ENCODE assay signal across 16 cellular contexts in genomic region chr5:76294573-76294972, GRCh38.
DNase-seq lines count a peak whose midpoint lies in the region; ATAC-seq and TF ChIP-seq lines count a peak whose summit lies in the region.
"Had no signal": no experiment of that assay in that cellular context is flagged by ENCODE, and none has a peak within 500 bp of the region (broad histone marks: within the 10 kb centered on the region; RNA-seq: fewer than 3 reads in every experiment).

No MANE protein-coding gene starts in this region.

- H3K27me3 ChIP-seq in lung (ENCODE audit: control insufficient read depth, insufficient read depth) (no peaks in the 10 kb centered on the region), transverse colon (no peaks in the 10 kb centered on the region)
- H3K27me3 ChIP-seq: body of pancreas had no signal

- H3K9me3 Mint-ChIP-seq in CD14-positive monocyte, result no peaks in the 10 kb centered on the region
- no peaks in the 10 kb centered on the region for H3K9me3 Mint-ChIP-seq in endothelial cell (ENCODE audit: unreplicated experiment)
- H3K9me3 Mint-ChIP-seq: HFFc6 had no signal

- no peak overlapping the region for H3K27ac ChIP-seq in lung (ENCODE audit: low read depth in 1 of 2, low read length in 1 of 2)
- peak overlapping the region in 1 of 4 donors; percentile 37 for H3K27ac ChIP-seq in transverse colon
- H3K27ac ChIP-seq: body of pancreas had no signal

- H3K4me3 Mint-ChIP-seq in CD14-positive monocyte (no peak overlapping the region), endothelial cell (ENCODE audit: unreplicated experiment) (no peak overlapping the region)
- H3K4me3 Mint-ChIP-seq: HFFc6 had no signal

- H3K4me1 ChIP-seq in lung (ENCODE audit: control insufficient read depth in 2 of 2, insufficient read depth in 2 of 2, low read length in 2 of 2), result no peaks in the 10 kb centered on the region
- peaks cover 0 to 23% (median 4%) of the 10 kb centered on the region in 4 donors for H3K4me1 ChIP-seq in transverse colon

- WGBS in lung, 2 donors, result 26 to 50% methylated on average over 4 of the region's 4 CpGs
- WGBS in transverse colon (ENCODE audit: low coverage in 1 of 2), 2 donors, result 59 to 66% methylated on average over 4 of the region's 4 CpGs

- H3K27ac Mint-ChIP-seq in CD14-positive monocyte, result peak overlapping the region; percentile 73 to 94 (median 87)
- no peak overlapping the region for H3K27ac Mint-ChIP-seq in endothelial cell (ENCODE audit: unreplicated experiment)
- H3K27ac Mint-ChIP-seq: HFFc6 had no signal

- no peaks in the 10 kb centered on the region for H3K27me3 Mint-ChIP-seq in CD14-positive monocyte (ENCODE audit: low read depth in 3 of 3)
- no peaks in the 10 kb centered on the region for H3K27me3 Mint-ChIP-seq in endothelial cell (ENCODE audit: unreplicated experiment)

- H3K4me3 ChIP-seq in lung (no peak overlapping the region), transverse colon (no peak overlapping the region)
- H3K4me3 ChIP-seq: body of pancreas had no signal

- in situ Hi-C loops in transverse colon (cut with MboI; ENCODE audit: low pct_ligation_motif_present in 1 of 4, low pct_unique_long_range_greater_than_20kb in 1 of 4, low sequenced_read_pairs in 3 of 4), result no loop called here

- TF ChIP-seq POLR2A in transverse colon (IDR thresholded peaks at IDR 0.05), result no peak

- H3K36me3 Mint-ChIP-seq in CD14-positive monocyte (peaks cover 3 to 4% of the 10 kb centered on the region in 2 donors), endothelial cell (ENCODE audit: low read depth, unreplicated experiment) (no peaks in the 10 kb centered on the region)

- DNase-seq in CD14-positive monocyte (ENCODE audit: low spot score), result no peak
- DNase-seq in RPMI8226, result peak; percentile 65
- DNase-seq in lung (ENCODE audit: low spot score), result no peak
- DNase-seq in transverse colon, result no peak
- DNase-seq in endothelial cell (ENCODE audit: low spot score), result no peak
- DNase-seq in NCI-H1092 treated with DMSO at 0.1 percent for 48 hours (lab: John Stamatoyannopoulos, UW), result no peak
- DNase-seq in NCI-H2196 treated with DMSO at 0.1 percent for 48 hours (lab: John Stamatoyannopoulos, UW; ENCODE audit: unreplicated experiment), result no peak
- DNase-seq: activated effector memory CD4-positive, alpha-beta T cell treated with Interleukin-2 at 50 U/mL for 16 hours; effector CD8-positive, alpha-beta T cell; HFFc6; midbrain; NCI-H1105; NCI-H446 treated with DMSO at 0.1 percent for 48 hours; stimulated activated CD4-positive, alpha-beta T cell treated with anti-CD3 and anti-CD28 coated beads, Interleukin-12 subunit alpha, Interleukin-12 subunit beta, amount 100 ng/mL, for 4 hours had no signal

- peaks cover 39% of the 10 kb centered on the region for H3K4me1 Mint-ChIP-seq in CD14-positive monocyte
- peaks cover 3% of the 10 kb centered on the region for H3K4me1 Mint-ChIP-seq in endothelial cell (ENCODE audit: unreplicated experiment)

- ATAC-seq in GM21786 (IDR thresholded peaks at IDR 0.05; ENCODE audit: unreplicated experiment), result peak; percentile 36
- ATAC-seq in lung (ENCODE audit: insufficient read depth, low FRiP score), result peak; percentile 49
- ATAC-seq: body of pancreas had no signal

- TF ChIP-seq EP300 in transverse colon (IDR thresholded peaks at IDR 0.05; ENCODE audit: low read depth), result no peak

- TF ChIP-seq CTCF in CD14-positive monocyte (IDR thresholded peaks at IDR 0.05) (no peak), lung (IDR thresholded peaks at IDR 0.05; ENCODE audit: control extremely low read depth, extremely low read depth) (no peak), transverse colon (IDR thresholded peaks at IDR 0.05) (no peak), endothelial cell (IDR thresholded peaks at IDR 0.05; ENCODE audit: unreplicated experiment) (no peak)

- intact Hi-C loops in CD14-positive monocyte (cut with micrococcal nuclease) (loop anchor here in 1 of 2 donors (10.0 kb wide), 1 partner anchor 110 kb away; the partner anchor contains the start of gene IQGAP2), transverse colon (cut with DNase I; ENCODE audit: low total_unique reads) (no loop called here)

- H3K36me3 ChIP-seq in lung (ENCODE audit: control insufficient read depth in 2 of 2, insufficient read depth in 2 of 2, low read length in 2 of 2) (no peaks in the 10 kb centered on the region), transverse colon (no peaks in the 10 kb centered on the region)

- H3K9me3 ChIP-seq in lung (ENCODE audit: control insufficient read depth in 2 of 2, insufficient read depth in 1 of 2, low read length in 1 of 2), result no peaks in the 10 kb centered on the region
- no peaks in the 10 kb centered on the region for H3K9me3 ChIP-seq in transverse colon
- H3K9me3 ChIP-seq: body of pancreas had no signal
